In genomic region chr9:81390802-81391456, GRCh38 we compare ENCODE assay signal across 26 cellular contexts.
DNase-seq lines count a peak whose midpoint lies in the region; ATAC-seq and TF ChIP-seq lines count a peak whose summit lies in the region.
"Had no signal": no experiment of that assay in that cellular context is flagged by ENCODE, and none has a peak within 500 bp of the region (broad histone marks: within the 10 kb centered on the region; RNA-seq: fewer than 3 reads in every experiment).

No MANE protein-coding gene starts in this region.

- no peak overlapping the region for H3K4me2 ChIP-seq in mammary epithelial cell (ENCODE audit: insufficient read depth, low read depth, low read length)

- peak overlapping the region; percentile 60 for H2AFZ ChIP-seq in mammary epithelial cell (ENCODE audit: low read depth, low read length)

- H3K27me3 ChIP-seq in mammary epithelial cell (ENCODE audit: insufficient read depth, low read length) (no peaks in the 10 kb centered on the region), breast epithelium (no peaks in the 10 kb centered on the region), foreskin keratinocyte (no peaks in the 10 kb centered on the region), esophagus squamous epithelium (no peaks in the 10 kb centered on the region)
- H3K27me3 ChIP-seq: esophagus muscularis mucosa, pancreas, sigmoid colon, SJCRH30, upper lobe of right lung had no signal

- BruUV-seq in mammary epithelial cell (replicated peaks; lab: Mats Ljungman, UMichigan): no TSS peak

- H3K27ac ChIP-seq in mammary epithelial cell (ENCODE audit: insufficient read depth, low read depth, low read length): no peak overlapping the region
- H3K27ac ChIP-seq in breast epithelium: no peak overlapping the region
- H3K27ac ChIP-seq in foreskin keratinocyte: peak overlapping the region; percentile 30
- H3K27ac ChIP-seq in esophagus squamous epithelium: no peak overlapping the region
- H3K27ac ChIP-seq: esophagus muscularis mucosa, pancreas, sigmoid colon, upper lobe of right lung had no signal

- no peaks in the 10 kb centered on the region for H4K20me1 ChIP-seq in mammary epithelial cell (ENCODE audit: insufficient read depth, low read length)

- TF ChIP-seq CTCF in mammary epithelial cell (conservative IDR thresholded peaks at IDR 0.05 in 1 of 2, IDR thresholded peaks at IDR 0.05 in 1 of 2; ENCODE audit: extremely low read depth in 1 of 2, insufficient read depth in 1 of 2, low read depth in 1 of 2, low read length in 2 of 2) (no peak), breast epithelium (IDR thresholded peaks at IDR 0.05) (no peak), LNCaP clone FGC (IDR thresholded peaks at IDR 0.05; ENCODE audit: control insufficient read depth, extremely low read depth, insufficient read depth) (no peak), foreskin keratinocyte (conservative IDR thresholded peaks at IDR 0.05) (no peak), esophagus squamous epithelium (IDR thresholded peaks at IDR 0.05) (no peak), osteocyte (IDR thresholded peaks at IDR 0.05) (no peak)

- H3K4me3 Mint-ChIP-seq in osteocyte (ENCODE audit: unreplicated experiment): no peak overlapping the region
- H3K4me3 Mint-ChIP-seq: activated CD4-positive, alpha-beta T cell treated with anti-CD3 and anti-CD28 coated beads, Interleukin-2, amount 10 ng/mL, durations not matched to agents 24 days and 14 days; activated naive CD4-positive, alpha-beta T cell treated with anti-CD3 and anti-CD28 coated beads, Interleukin-2, amount 50 U/mL, for 24 hours; CD4-positive, alpha-beta T cell; naive thymus-derived CD4-positive, alpha-beta T cell had no signal

- peaks cover 4% of the 10 kb centered on the region for H3K9me3 Mint-ChIP-seq in osteocyte (ENCODE audit: unreplicated experiment)
- H3K9me3 Mint-ChIP-seq: activated CD4-positive, alpha-beta T cell treated with anti-CD3 and anti-CD28 coated beads, Interleukin-2, amount 10 ng/mL, durations not matched to agents 24 days and 14 days; CD4-positive, alpha-beta T cell had no signal

- TF ChIP-seq POLR2A in breast epithelium (IDR thresholded peaks at IDR 0.05): no peak
- TF ChIP-seq POLR2A in esophagus squamous epithelium (IDR thresholded peaks at IDR 0.05): no peak

- H3K9me3 ChIP-seq in mammary epithelial cell (replicated peaks; ENCODE audit: insufficient read depth, low read length) (no peaks in the 10 kb centered on the region), breast epithelium (no peaks in the 10 kb centered on the region), esophagus squamous epithelium (no peaks in the 10 kb centered on the region)
- H3K9me3 ChIP-seq: esophagus muscularis mucosa, HAP-1, pancreas, sigmoid colon, SJCRH30, upper lobe of right lung had no signal

- peak; percentile 39 for DNase-seq in mammary epithelial cell
- no peak for DNase-seq in breast epithelium (ENCODE audit: low spot score in 2 of 2)
- DNase-seq in LNCaP clone FGC (ENCODE audit: low read depth): peak; percentile 76
- peak; percentile 58 to 75 for DNase-seq in foreskin keratinocyte
- peak; percentile 24 for DNase-seq in pulmonary artery endothelial cell (ENCODE audit: low read depth, low spot score)
- DNase-seq in activated T-cell treated with anti-CD3 and anti-CD28 coated beads, Interleukin-2, amount 50 U/mL, for 48 hours: no peak
- DNase-seq in esophagus squamous epithelium (lab: John Stamatoyannopoulos, UW): no peak
- no peak for DNase-seq in osteocyte (ENCODE audit: extremely low spot score, unreplicated experiment)
- DNase-seq: activated CD4-positive, alpha-beta T cell treated with anti-CD3 and anti-CD28 coated beads, Interleukin-2, amount 10 ng/mL, durations not matched to agents 24 days and 14 days; aorta; CD4-positive, alpha-beta T cell; cerebellar nuclear complex; DMS79 treated with DMSO at 0.1 percent for 48 hours; effector CD4-positive, alpha-beta T cell; kidney; naive thymus-derived CD4-positive, alpha-beta T cell; NCI-H146; OCI-M1; pancreas; sigmoid colon; SJCRH30; stimulated activated CD8-positive, alpha-beta memory T cell treated with anti-CD3 and anti-CD28 coated beads, Interleukin-4, amount 100 ng/mL, for 48 hours; upper lobe of right lung had no signal

- H3K36me3 ChIP-seq in mammary epithelial cell (ENCODE audit: insufficient read depth, low read length): no peaks in the 10 kb centered on the region
- H3K36me3 ChIP-seq in breast epithelium: no peaks in the 10 kb centered on the region
- no peaks in the 10 kb centered on the region for H3K36me3 ChIP-seq in esophagus squamous epithelium
- H3K36me3 ChIP-seq: esophagus muscularis mucosa, HAP-1, pancreas, sigmoid colon, SJCRH30, upper lobe of right lung had no signal

- intact Hi-C loops in mammary epithelial cell (cut with micrococcal nuclease): no loop called here
- intact Hi-C loops in breast epithelium (cut with DNase I; ENCODE audit: low total_unique reads): no loop called here
- intact Hi-C loops in esophagus squamous epithelium (cut with DNase I): no loop called here

- no peaks in the 10 kb centered on the region for H3K36me3 Mint-ChIP-seq in osteocyte (ENCODE audit: unreplicated experiment)
- H3K36me3 Mint-ChIP-seq: activated naive CD4-positive, alpha-beta T cell treated with anti-CD3 and anti-CD28 coated beads, Interleukin-2, amount 50 U/mL, for 24 hours; naive thymus-derived CD4-positive, alpha-beta T cell had no signal

- dilution Hi-C loops in mammary epithelial cell (cut with HindIII; ENCODE audit: low sequenced_read_pairs): no loop called here

- no peak overlapping the region for H3K27ac Mint-ChIP-seq in osteocyte (ENCODE audit: unreplicated experiment)
- H3K27ac Mint-ChIP-seq: activated CD4-positive, alpha-beta T cell treated with anti-CD3 and anti-CD28 coated beads, Interleukin-2, amount 10 ng/mL, durations not matched to agents 24 days and 14 days; activated naive CD4-positive, alpha-beta T cell treated with anti-CD3 and anti-CD28 coated beads, Interleukin-2, amount 50 U/mL, for 24 hours; CD4-positive, alpha-beta T cell; naive thymus-derived CD4-positive, alpha-beta T cell had no signal

- H3K27me3 Mint-ChIP-seq in osteocyte (ENCODE audit: unreplicated experiment): no peaks in the 10 kb centered on the region
- H3K27me3 Mint-ChIP-seq: activated CD4-positive, alpha-beta T cell treated with anti-CD3 and anti-CD28 coated beads, Interleukin-2, amount 10 ng/mL, durations not matched to agents 24 days and 14 days; activated naive CD4-positive, alpha-beta T cell treated with anti-CD3 and anti-CD28 coated beads, Interleukin-2, amount 50 U/mL, for 24 hours; CD4-positive, alpha-beta T cell; naive thymus-derived CD4-positive, alpha-beta T cell had no signal

- CTCF ChIA-PET in mammary epithelial cell (lab: Charles Lee; ENCODE audit: low non-redundant PET): interaction anchor here (0.5 kb wide), 1 partner anchor 965 kb away, joined by 3 read pairs; no protein-coding TSS in a partner anchor

- peak; percentile 74 for ATAC-seq in foreskin keratinocyte
- ATAC-seq: naive thymus-derived CD4-positive, alpha-beta T cell; upper lobe of right lung had no signal

- peaks cover 36% of the 10 kb centered on the region for H3K4me1 Mint-ChIP-seq in osteocyte (ENCODE audit: unreplicated experiment)
- H3K4me1 Mint-ChIP-seq: activated CD4-positive, alpha-beta T cell treated with anti-CD3 and anti-CD28 coated beads, Interleukin-2, amount 10 ng/mL, durations not matched to agents 24 days and 14 days; activated naive CD4-positive, alpha-beta T cell treated with anti-CD3 and anti-CD28 coated beads, Interleukin-2, amount 50 U/mL, for 24 hours; naive thymus-derived CD4-positive, alpha-beta T cell had no signal

- 100% methylated on average over 4 of the region's 4 CpGs for WGBS in mammary epithelial cell (ENCODE audit: low coverage, missing lambda C conversion rate)
- WGBS in esophagus squamous epithelium, 2 donors: 68 to 73% methylated on average over 3 to 4 of the region's 4 CpGs

- H3K4me3 ChIP-seq in mammary epithelial cell (replicated peaks in 1 of 3; ENCODE audit: insufficient read depth in 1 of 3, low read depth in 2 of 3, low read length in 3 of 3): no peak overlapping the region
- no peak overlapping the region for H3K4me3 ChIP-seq in breast epithelium
- no peak overlapping the region for H3K4me3 ChIP-seq in LNCaP clone FGC (ENCODE audit: low read depth, low read length)
- no peak overlapping the region for H3K4me3 ChIP-seq in esophagus squamous epithelium
- H3K4me3 ChIP-seq: esophagus muscularis mucosa, HAP-1, pancreas, sigmoid colon, SJCRH30, upper lobe of right lung had no signal

- H3K4me1 ChIP-seq in mammary epithelial cell (ENCODE audit: insufficient read depth, low read length) (peaks cover 34% of the 10 kb centered on the region), breast epithelium (peaks cover 5 to 7% of the 10 kb centered on the region in 2 donors), foreskin keratinocyte (peaks cover 31% of the 10 kb centered on the region), esophagus squamous epithelium (peaks cover 0 to 39% (median 0%) of the 10 kb centered on the region in 3 donors)
- H3K4me1 ChIP-seq: HAP-1, pancreas, upper lobe of right lung had no signal

- no peaks in the 10 kb centered on the region for H3K79me2 ChIP-seq in mammary epithelial cell (ENCODE audit: insufficient read depth, low read length)

- no peak overlapping the region for H3K9ac ChIP-seq in mammary epithelial cell (ENCODE audit: insufficient read depth, low read length)

- in situ Hi-C loops in mammary epithelial cell (cut with MboI; ENCODE audit: low sequenced_read_pairs in 2 of 2): loop anchor here in 1 of 2 donors (25.0 kb wide), 1 partner anchor 254 kb away; no protein-coding TSS in a partner anchor

Comparison
In these comparisons a context has a peak if more than half of its experiments do, and no peak if none do; other contexts are left out.
1. DNase-seq: peak in mammary epithelial cell (single experiment), LNCaP clone FGC (single experiment), foreskin keratinocyte (2 of 2) and pulmonary artery endothelial cell (single experiment); none in breast epithelium (0 of 2), activated T-cell treated with anti-CD3 and anti-CD28 coated beads, Interleukin-2, amount 50 U/mL, for 48 hours (0 of 2), esophagus squamous epithelium (single experiment) and osteocyte (single experiment).